ENCODE assay signal across 21 cellular contexts in genomic region chr1:17746920-17747319, GRCh38. TPM values are rescaled to one million over a fixed set of nuclear protein-coding genes. Genes with fewer than 3 reads are reported as not detected.
DNase-seq lines count a peak whose midpoint lies in the region; ATAC-seq, FAIRE-seq and TF ChIP-seq lines count a peak whose summit lies in the region.
"Had no signal": no experiment of that assay in that cellular context is flagged by ENCODE, and none has a peak within 500 bp of the region (broad histone marks: within the 10 kb centered on the region; RNA-seq: fewer than 3 reads in every experiment).

No MANE protein-coding gene starts in this region.

- no peak overlapping the region for H4K8ac ChIP-seq in H9 (replicated peaks; ENCODE audit: insufficient read length, low read depth, low read length)

- H3K9ac ChIP-seq in H9 (ENCODE audit: extremely low read depth, insufficient read length, low read length) (no peak overlapping the region), HCT116 (ENCODE audit: low read length) (no peak overlapping the region), K562 (ENCODE audit: insufficient read depth in 1 of 2, low read depth in 2 of 2, low read length in 2 of 2) (no peak overlapping the region)

- H3K4me1 ChIP-seq in H9 (ENCODE audit: insufficient read depth, low read length) (no peaks in the 10 kb centered on the region), HCT116 (ENCODE audit: control insufficient read depth in 1 of 2, insufficient read depth in 2 of 2, low read length in 2 of 2) (no peaks in the 10 kb centered on the region), OCI-LY7 (ENCODE audit: insufficient read depth, low read length, poor library complexity, severe bottlenecking) (no peaks in the 10 kb centered on the region), K562 (replicated peaks in 1 of 2; ENCODE audit: control insufficient read depth in 2 of 2, insufficient read depth in 2 of 2, low read length in 2 of 2) (no peaks in the 10 kb centered on the region)

- in situ Hi-C loops in K562 (cut with MboI) = no loop called here

- peaks cover 0 to 13% of the 10 kb centered on the region in 2 experiments; a peak in 2 of 4 replicates for H3K4me1 Mint-ChIP-seq in H9
- H3K4me1 Mint-ChIP-seq: CD4-positive, alpha-beta memory T cell had no signal

- no peak overlapping the region for H2BK5ac ChIP-seq in H9 (ENCODE audit: insufficient read length, low read length)

- H3K9me2 ChIP-seq in HCT116 (ENCODE audit: insufficient read depth) = no peaks in the 10 kb centered on the region
- no peaks in the 10 kb centered on the region for H3K9me2 ChIP-seq in OCI-LY7 (ENCODE audit: insufficient read depth, low read length)

- TF ChIP-seq POLR2A in HCT116 (IDR thresholded peaks at IDR 0.05; ENCODE audit: borderline replicate concordance, extremely low read depth, insufficient read depth, insufficient read length) = no peak
- TF ChIP-seq POLR2A in K562 (conservative IDR thresholded peaks at IDR 0.05) = no peak

- no peak overlapping the region for H2BK15ac ChIP-seq in H9 (ENCODE audit: low read depth, low read length)

- H4K91ac ChIP-seq in H9 (ENCODE audit: insufficient read length, low read depth, low read length) = no peak overlapping the region

- H3K4me3 ChIP-seq in HCT116 (replicated peaks in 1 of 2; ENCODE audit: low read depth in 1 of 2, low read length in 2 of 2) (no peak overlapping the region), OCI-LY7 (ENCODE audit: low read depth, low read length, poor library complexity, severe bottlenecking) (no peak overlapping the region), K562 (no peak overlapping the region)
- H3K4me3 ChIP-seq: GM12878, GM23338 had no signal

- intact Hi-C loops in HCT116 (cut with micrococcal nuclease) = no loop called here
- intact Hi-C loops in OCI-LY7 (cut with micrococcal nuclease; ENCODE audit: unreplicated experiment) = loop anchor here (10.0 kb wide), 1 partner anchor 82 kb away; no protein-coding TSS in a partner anchor
- intact Hi-C loops in K562 (cut with micrococcal nuclease) = loop anchor here (5.0 to 10.0 kb wide), 2 partner anchors 85 to 252 kb away; no protein-coding TSS in a partner anchor

- no peak for TF ChIP-seq EP300 in K562 (IDR thresholded peaks at IDR 0.05; ENCODE audit: low read length)

- WGBS in H9 (ENCODE audit: extremely low coverage, insufficient read length, low lambda C conversion rate) = no CpG with 5 or more reads among the region's 2 CpGs
- 0% methylated on average over 2 of the region's 2 CpGs for WGBS in K562 (ENCODE audit: insufficient coverage, low coverage, missing lambda C conversion rate)

- no peak overlapping the region for H3T11ph ChIP-seq in H9 (ENCODE audit: low read length)

- H3K9me3 ChIP-seq in H9 (ENCODE audit: control insufficient read depth, low read depth, low read length) = no peaks in the 10 kb centered on the region
- no peaks in the 10 kb centered on the region for H3K9me3 ChIP-seq in HCT116 (ENCODE audit: control insufficient read depth in 1 of 2, insufficient read depth in 1 of 2, low read depth in 1 of 2, low read length in 2 of 2)
- no peaks in the 10 kb centered on the region for H3K9me3 ChIP-seq in OCI-LY7 (ENCODE audit: low read length)
- H3K9me3 ChIP-seq in K562 (replicated peaks; ENCODE audit: control insufficient read depth, insufficient read depth, low read depth, low read length) = no peaks in the 10 kb centered on the region

- peaks cover 4% of the 10 kb centered on the region for H3K27me3 Mint-ChIP-seq in H9 (ENCODE audit: low read depth)

- H3K27ac ChIP-seq in H9 (ENCODE audit: insufficient read length, low read depth, low read length) (no peak overlapping the region), HCT116 (ENCODE audit: low read depth, low read length) (no peak overlapping the region), OCI-LY7 (ENCODE audit: low read depth, low read length, poor library complexity, severe bottlenecking) (no peak overlapping the region), K562 (ENCODE audit: extremely low read depth, low read depth, low read length) (no peak overlapping the region)

- no peak overlapping the region for H3K14ac ChIP-seq in H9 (ENCODE audit: insufficient read depth, low read length)

- no peaks in the 10 kb centered on the region for H3K27me3 ChIP-seq in H9 (ENCODE audit: insufficient read depth, low read length)
- peaks cover under 1% of the 10 kb centered on the region; the same call in 1 of the 2 replicates for H3K27me3 ChIP-seq in HCT116 (ENCODE audit: insufficient read depth, low read length)
- H3K27me3 ChIP-seq in K562 (ENCODE audit: control insufficient read depth in 2 of 2, insufficient read depth in 2 of 2, low read length in 2 of 2) = peaks cover under 1 to 14% of the 10 kb centered on the region in 2 experiments; a peak in 4 of 5 replicates

- no peak overlapping the region for H2AK5ac ChIP-seq in H9 (ENCODE audit: insufficient read length, low read length)

- no peaks in the 10 kb centered on the region for H3K23me2 ChIP-seq in H9 (ENCODE audit: insufficient read length, low read depth, low read length, poor library complexity, severe bottlenecking)

- peak; percentile 52 for ATAC-seq in HCT116
- ATAC-seq in K562 = peak; percentile 60; the same call in 2 of the 3 replicates
- ATAC-seq in esophagus mucosa = no peak
- ATAC-seq in HG03095 (IDR thresholded peaks at IDR 0.05; ENCODE audit: unreplicated experiment) = no peak
- ATAC-seq: GM12878, GM23338 had no signal

- TF ChIP-seq RAD21 in HCT116 (IDR thresholded peaks at IDR 0.05; ENCODE audit: low read depth) (peak; percentile 21; the same call in 1 of the 2 replicates), K562 (CRISPR knock-in tag; conservative IDR thresholded peaks at IDR 0.05 in 1 of 2, IDR thresholded peaks at IDR 0.05 in 1 of 2) (no peak)

- no peak overlapping the region for H2BK120ac ChIP-seq in H9 (ENCODE audit: low read depth, low read length, poor library complexity, severe bottlenecking)

- H3K23ac ChIP-seq in H9 (ENCODE audit: insufficient read length, low read depth, low read length) = no peak overlapping the region

- no peak overlapping the region for H3K4me2 ChIP-seq in H9 (ENCODE audit: insufficient read depth, insufficient read length, low read length)
- no peak overlapping the region for H3K4me2 ChIP-seq in HCT116 (ENCODE audit: low read length)
- no peak overlapping the region for H3K4me2 ChIP-seq in OCI-LY7 (ENCODE audit: low read length)
- no peak overlapping the region for H3K4me2 ChIP-seq in K562 (ENCODE audit: insufficient read depth, low read length)
- H3K4me2 ChIP-seq: GM23338 had no signal

- H3K79me1 ChIP-seq in H9 (ENCODE audit: insufficient read depth, low read depth, low read length, poor library complexity, severe bottlenecking) = no peaks in the 10 kb centered on the region

- H3K9me1 ChIP-seq in K562 (ENCODE audit: control insufficient read depth, insufficient read depth, low read length) = no peaks in the 10 kb centered on the region

- no peak overlapping the region for H3K18ac ChIP-seq in H9 (ENCODE audit: insufficient read length, low read depth, low read length)

- H4K20me1 ChIP-seq in H9 (ENCODE audit: control insufficient read depth, insufficient read depth, insufficient read length) (no peaks in the 10 kb centered on the region), HCT116 (ENCODE audit: insufficient read depth) (no peaks in the 10 kb centered on the region), OCI-LY7 (ENCODE audit: insufficient read depth, low read length) (no peaks in the 10 kb centered on the region), K562 (replicated peaks; ENCODE audit: control insufficient read depth, insufficient read depth, low read length) (no peaks in the 10 kb centered on the region)

- no TSS peak for BruUV-seq in HCT116 (replicated peaks; lab: Mats Ljungman, UMichigan)
- no TSS peak for BruUV-seq in OCI-LY7 (replicated peaks; lab: Mats Ljungman, UMichigan)
- BruUV-seq in K562 (replicated peaks; lab: Mats Ljungman, UMichigan) = no TSS peak

- H3K4ac ChIP-seq in H9 (ENCODE audit: low read depth, low read length) = no peak overlapping the region

- H2AFZ ChIP-seq in H9 (ENCODE audit: low read length) (no peak overlapping the region), HCT116 (ENCODE audit: low read depth, low read length, poor library complexity, severe bottlenecking) (no peak overlapping the region), OCI-LY7 (ENCODE audit: low read length) (no peak overlapping the region), K562 (ENCODE audit: low read depth, low read length) (no peak overlapping the region)
- H2AFZ ChIP-seq: GM23338 had no signal

- no peak overlapping the region for H2BK20ac ChIP-seq in H9 (ENCODE audit: low read depth, low read length, poor library complexity, severe bottlenecking)

- DNase-seq in H9 (no peak), HCT116 (ENCODE audit: low read depth, low spot score) (no peak), OCI-LY7 (ENCODE audit: low spot score) (no peak), K562 (ENCODE audit: extremely low read depth in 1 of 4, low spot score in 3 of 4) (no peak), cerebellar nuclear complex (lab: John Stamatoyannopoulos, UW) (no peak), NK-92 (lab: John Stamatoyannopoulos, UW; ENCODE audit: unreplicated experiment) (no peak)
- DNase-seq: C1 segment of cervical spinal cord; Calu3; CD4-positive, alpha-beta memory T cell; COR-L47; DMS79; EL; GDM1; HCEC 1CT had no signal

- no peak overlapping the region for H2BK12ac ChIP-seq in H9 (ENCODE audit: insufficient read length, low read depth, low read length)

- no peak for FAIRE-seq in K562 (lab: Jason Lieb, UNC)
- FAIRE-seq: GM12878, GM19239, H54 had no signal

- no peaks in the 10 kb centered on the region for H3K36me3 Mint-ChIP-seq in H9 (ENCODE audit: insufficient read depth in 1 of 3, low read depth in 3 of 3)

- H3K36me3 ChIP-seq in HCT116 (ENCODE audit: control insufficient read depth in 1 of 2, insufficient read depth in 2 of 2, low read length in 2 of 2) (no peaks in the 10 kb centered on the region), OCI-LY7 (ENCODE audit: insufficient read depth, low read length) (no peaks in the 10 kb centered on the region), K562 (ENCODE audit: control insufficient read depth, insufficient read depth, low read length) (no peaks in the 10 kb centered on the region)

- H3K4me3 Mint-ChIP-seq in H9 = no peak overlapping the region
- H3K4me3 Mint-ChIP-seq: CD4-positive, alpha-beta memory T cell; GM23338 had no signal

- TF ChIP-seq CTCF in H9 (conservative IDR thresholded peaks at IDR 0.05) (peak; percentile 19; the same call in 1 of the 3 replicates), HCT116 (IDR thresholded peaks at IDR 0.05 in 2 of 3, conservative IDR thresholded peaks at IDR 0.05 in 1 of 3; ENCODE audit: borderline replicate concordance in 1 of 3, insufficient read depth in 1 of 3, low read depth in 2 of 3, low read length in 2 of 3) (0 out of 6 replicates have a peak, but pooled peaks of 1 of the 3 experiments have one; percentile 3), OCI-LY7 (conservative IDR thresholded peaks at IDR 0.05; ENCODE audit: low read length) (0 out of 2 replicates have a peak, but pooled peaks have one; percentile 22), K562 (IDR thresholded peaks at IDR 0.05 in 2 of 3, conservative IDR thresholded peaks at IDR 0.05 in 1 of 3; ENCODE audit: insufficient read depth in 2 of 3, low read depth in 1 of 3, low read length in 3 of 3) (peak in 2 of 3 experiments; percentile 15 to 18; a peak in 1 of 6 replicates)

- H3K9me3 Mint-ChIP-seq in H9 = no peaks in the 10 kb centered on the region

- CTCF ChIA-PET in HCT116 (lab: Charles Lee) = no interaction called here
- CTCF ChIA-PET in OCI-LY7 (lab: Charles Lee; ENCODE audit: unreplicated experiment) = no interaction called here
- CTCF ChIA-PET in K562 (lab: Yijun Ruan, JAX; ENCODE audit: low intra/inter-chr PET ratio) = no interaction called here

- H3K79me2 ChIP-seq in H9 (ENCODE audit: insufficient read depth, low read length) = no peaks in the 10 kb centered on the region
- H3K79me2 ChIP-seq in HCT116 (ENCODE audit: insufficient read depth, low read length) = no peaks in the 10 kb centered on the region
- H3K79me2 ChIP-seq in OCI-LY7 (ENCODE audit: insufficient read depth, low read depth, low read length) = no peaks in the 10 kb centered on the region
- no peaks in the 10 kb centered on the region for H3K79me2 ChIP-seq in K562 (ENCODE audit: control insufficient read depth, insufficient read depth, low read length)

- no peak overlapping the region for H3K27ac Mint-ChIP-seq in H9
- H3K27ac Mint-ChIP-seq: CD4-positive, alpha-beta memory T cell; GM23338 had no signal

- H3K56ac ChIP-seq in H9 (ENCODE audit: insufficient read length, low read depth, low read length) = no peak overlapping the region

- H4K5ac ChIP-seq in H9 (ENCODE audit: insufficient read length, low read depth, low read length) = no peak overlapping the region

- RAD21 ChIA-PET in HCT116 (lab: Charles Lee; ENCODE audit: low non-redundant PET in 1 of 2, low total read pairs in 2 of 2, uncharacterized antibody in 2 of 2, unreplicated experiment in 2 of 2) = no interaction called here

- POLR2A ChIA-PET in HCT116 (lab: Charles Lee) (no interaction called here), OCI-LY7 (lab: Charles Lee) (no interaction called here), K562 (lab: Yijun Ruan, JAX) (interaction anchor here (0.6 kb wide), 1 partner anchor 329 kb away, joined by 3 read pairs; no protein-coding TSS in a partner anchor)

RNA-seq across cellular contexts. Expression of gene ACTL8, which starts 8.2 kb away (rescaled TPM):
- total RNA-seq in H9 (2021) (0.26 TPM in 1 of 2 replicates, not detected in the other), HCT116 (2021; ENCODE audit: unreplicated experiment) (0.69 TPM), OCI-LY7 (2022) (not detected in 2 replicates), K562 (2014; rRNA removed) (3.2 and 3.3 TPM in 2 replicates), K562 (2014; rRNA removed; fragmentation: Illumina TruSeq; extraction: Trizol) (1.1 and 1.2 TPM in 2 replicates), K562 (2015; rRNA removed; fragmentation: Illumina TruSeq; extraction: Trizol) (1.0 and 2.0 TPM in 2 replicates), K562 (2021) (2.1 and 2.7 TPM in 2 replicates), esophagus mucosa (0.20 TPM)
- 0.30 and 0.34 TPM in 2 replicates for polyA plus RNA-seq in HCT116 (2012)
- total RNA-seq in OCI-LY7 (2014; rRNA removed; shearing (Covaris generic)) = not detected in 2 replicates
- not detected in 2 replicates for total RNA-seq in K562 (2011; cell fraction: chromatin; rRNA removed; ENCODE audit: low replicate concordance)
- not detected in 2 replicates for total RNA-seq in K562 (2011; cell fraction: nucleolus; rRNA removed)
- not detected in 2 replicates for total RNA-seq in K562 (2011; cell fraction: nucleoplasm; rRNA removed)
- polyA plus RNA-seq in K562 (2011; rRNA removed) (0.57 and 0.88 TPM in 2 replicates), K562 (2014; fragmentation: Illumina TruSeq; extraction: Trizol) (1.6 and 3.3 TPM in 2 replicates), K562 (2014; fragmentation: Nextera tagmentation; extraction: Ambion mirVana) (under 1 TPM; 0.30 to 0.85 TPM), K562 (2014; rRNA removed) (2.5 and 3.0 TPM in 2 replicates)
- 0.83 and 1.3 TPM in 2 replicates for polyA plus RNA-seq in K562 (2011; cell fraction: cytosol; rRNA removed)
- 0.21 and 0.24 TPM in 2 replicates for polyA plus RNA-seq in K562 (2011; cell fraction: nucleus; rRNA removed)
- polyA plus RNA-seq in K562 (2012) = 0.91 and 1.8 TPM in 2 replicates
- 0.27 and 0.46 TPM in 2 replicates for polyA minus RNA-seq in K562 (2011; rRNA and poly(A)+ RNA removed)
- 0.48 TPM in 1 of 2 replicates, not detected in the other for polyA minus RNA-seq in K562 (2011; cell fraction: cytosol; rRNA and poly(A)+ RNA removed)
- polyA minus RNA-seq in K562 (2011; cell fraction: nucleus; rRNA and poly(A)+ RNA removed) = 0.22 TPM in 1 of 2 replicates, not detected in the other
- total RNA-seq: A172; Calu3; CD4-positive, alpha-beta memory T cell; GM12878 had no signal
- polyA plus RNA-seq: CD4-positive, alpha-beta memory T cell had no signal

Comparison
In these comparisons a context has a peak if more than half of its experiments do, and no peak if none do; other contexts are left out.
1. ATAC-seq: peak in HCT116 (single experiment) and K562 (single experiment); none in esophagus mucosa (single experiment) and HG03095 (single experiment).